In the genomic region with DNA sequence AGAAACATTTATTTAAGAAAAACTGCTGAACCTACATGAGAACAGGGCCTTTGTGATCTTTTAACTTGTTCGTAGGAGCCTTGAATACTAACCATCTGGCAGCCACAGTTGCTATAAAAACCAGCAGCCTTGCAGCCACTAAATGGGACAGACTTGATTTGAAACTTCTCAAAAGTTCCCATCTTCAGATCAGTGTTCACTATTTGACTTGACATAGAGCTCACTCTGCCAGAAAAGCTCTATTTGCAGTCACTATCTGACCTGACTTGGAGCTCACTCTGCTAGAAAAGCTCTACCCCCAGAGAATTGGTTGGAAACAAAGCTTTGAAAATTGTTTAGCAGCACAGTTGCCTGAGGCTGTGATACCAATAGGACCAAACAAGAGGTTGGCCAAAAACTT, we compare ENCODE assay signal across 26 cellular contexts.
"Had no signal": no experiment of that assay in that cellular context is flagged by ENCODE, and none has a peak within 500 bp of the region (broad histone marks: within the 10 kb centered on the region; RNA-seq: fewer than 3 reads in every experiment).

No MANE protein-coding gene starts in this region.

- H3K4me2 ChIP-seq: hepatocyte, smooth muscle cell had no signal

- H3K4me1 ChIP-seq: gastrocnemius medialis, heart left ventricle, parathyroid adenoma, right atrium auricular region, stomach, thyroid gland, vagina had no signal

- H3K79me2 ChIP-seq: hepatocyte, parathyroid adenoma had no signal

- H3K27me3 ChIP-seq: gastrocnemius medialis, heart left ventricle, hepatocyte, right atrium auricular region, stomach, thyroid gland, vagina had no signal

- ATAC-seq: effector memory CD8-positive, alpha-beta T cell; gastrocnemius medialis; heart left ventricle; left lobe of liver; mucosa of descending colon; natural killer cell treated with Interleukin-12 subunit alpha and Interleukin-12 subunit beta and Interleukin-15 and Interleukin-18, amount 100 ng/mL, for 72 hours; sciatic nerve; stimulated activated effector memory CD8-positive, alpha-beta T cell treated with anti-CD3 and anti-CD28 coated beads, Interleukin-12 subunit alpha, Interleukin-12 subunit beta, amount 100 ng/mL, for 72 hours had no signal

- H2AFZ ChIP-seq: hepatocyte, parathyroid adenoma had no signal

- H3K9me3 ChIP-seq: gastrocnemius medialis, mucosa of descending colon, right atrium auricular region, thyroid gland, vagina had no signal

- DNase-seq: cortex of kidney; effector memory CD8-positive, alpha-beta T cell; erythroblast; foreskin fibroblast; gastrocnemius medialis; heart left ventricle; kidney; mucosa of descending colon; naive B cell; stimulated activated CD4-positive, alpha-beta T cell treated with anti-CD3 and anti-CD28 coated beads, Interleukin-12 subunit alpha, Interleukin-12 subunit beta, amount 100 ng/mL, for 4 hours; stimulated activated CD4-positive, alpha-beta T cell treated with anti-CD3 and anti-CD28 coated beads, Interleukin-1b, Interleukin-23, amount 100 ng/mL, for 48 hours; stimulated activated CD4-positive, alpha-beta T cell treated with anti-CD3 and anti-CD28 coated beads, Interleukin-4, amount 100 ng/mL, for 1 hour; stimulated activated naive CD4-positive, alpha-beta T cell treated with Interleukin-2 at 50 U/mL for 16 hours; stomach; thyroid gland; trophoblast cell had no signal

- H3K4me3 ChIP-seq: gastrocnemius medialis, heart left ventricle, hepatocyte, lung, mucosa of descending colon, right atrium auricular region, smooth muscle cell, stomach, thyroid gland, vagina had no signal

- H3K36me3 ChIP-seq: gastrocnemius medialis, heart left ventricle, right atrium auricular region, stomach, thyroid gland, vagina had no signal

- H3K9ac ChIP-seq: parathyroid adenoma had no signal

- H3K27ac ChIP-seq: gastrocnemius medialis, heart left ventricle, hepatocyte, parathyroid adenoma, right atrium auricular region, stomach, thyroid gland, vagina had no signal
